In the genomic region with DNA sequence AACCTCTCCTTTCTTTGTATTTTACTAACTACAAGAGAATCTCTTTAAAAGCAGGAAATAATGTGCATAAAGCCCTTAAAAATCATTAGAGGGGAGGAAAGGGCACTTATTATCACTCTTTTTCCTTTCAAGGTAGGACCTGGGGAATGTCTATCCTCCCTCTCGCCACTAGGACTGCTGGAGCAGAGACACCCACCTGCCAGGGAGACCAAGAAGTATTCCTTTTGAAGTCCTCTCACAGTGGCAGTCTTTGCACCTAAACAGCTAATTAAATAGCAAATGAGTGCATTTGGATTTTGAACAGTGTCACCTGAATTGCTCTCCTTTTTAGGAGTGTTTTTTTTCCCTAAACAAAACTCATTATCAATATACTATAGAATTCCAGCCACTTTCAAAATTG, we compare ENCODE assay signal across 1 cellular context.
TF ChIP-seq lines count a peak whose summit lies in the region.

No MANE protein-coding gene starts in this region.

TF ChIP-seq in GM23338, 12 proteins besides CTCF, POLR2A, EP300 and RAD21 (continued from another document):
- TF ChIP-seq, protein P1, sequence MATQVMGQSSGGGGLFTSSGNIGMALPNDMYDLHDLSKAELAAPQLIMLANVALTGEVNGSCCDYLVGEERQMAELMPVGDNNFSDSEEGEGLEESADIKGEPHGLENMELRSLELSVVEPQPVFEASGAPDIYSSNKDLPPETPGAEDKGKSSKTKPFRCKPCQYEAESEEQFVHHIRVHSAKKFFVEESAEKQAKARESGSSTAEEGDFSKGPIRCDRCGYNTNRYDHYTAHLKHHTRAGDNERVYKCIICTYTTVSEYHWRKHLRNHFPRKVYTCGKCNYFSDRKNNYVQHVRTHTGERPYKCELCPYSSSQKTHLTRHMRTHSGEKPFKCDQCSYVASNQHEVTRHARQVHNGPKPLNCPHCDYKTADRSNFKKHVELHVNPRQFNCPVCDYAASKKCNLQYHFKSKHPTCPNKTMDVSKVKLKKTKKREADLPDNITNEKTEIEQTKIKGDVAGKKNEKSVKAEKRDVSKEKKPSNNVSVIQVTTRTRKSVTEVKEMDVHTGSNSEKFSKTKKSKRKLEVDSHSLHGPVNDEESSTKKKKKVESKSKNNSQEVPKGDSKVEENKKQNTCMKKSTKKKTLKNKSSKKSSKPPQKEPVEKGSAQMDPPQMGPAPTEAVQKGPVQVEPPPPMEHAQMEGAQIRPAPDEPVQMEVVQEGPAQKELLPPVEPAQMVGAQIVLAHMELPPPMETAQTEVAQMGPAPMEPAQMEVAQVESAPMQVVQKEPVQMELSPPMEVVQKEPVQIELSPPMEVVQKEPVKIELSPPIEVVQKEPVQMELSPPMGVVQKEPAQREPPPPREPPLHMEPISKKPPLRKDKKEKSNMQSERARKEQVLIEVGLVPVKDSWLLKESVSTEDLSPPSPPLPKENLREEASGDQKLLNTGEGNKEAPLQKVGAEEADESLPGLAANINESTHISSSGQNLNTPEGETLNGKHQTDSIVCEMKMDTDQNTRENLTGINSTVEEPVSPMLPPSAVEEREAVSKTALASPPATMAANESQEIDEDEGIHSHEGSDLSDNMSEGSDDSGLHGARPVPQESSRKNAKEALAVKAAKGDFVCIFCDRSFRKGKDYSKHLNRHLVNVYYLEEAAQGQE (IDR thresholded peaks at IDR 0.05; ENCODE audit: unreplicated experiment), result no peak
- TF ChIP-seq JUNB (IDR thresholded peaks at IDR 0.05; ENCODE audit: unreplicated experiment) (no peak), EZH2 (IDR thresholded peaks at IDR 0.05; ENCODE audit: low read depth, unreplicated experiment) (no peak), CREB1 (CRISPR knock-in tag; IDR thresholded peaks at IDR 0.05; ENCODE audit: low read depth) (no peak), EZH2phosphoT487 (IDR thresholded peaks at IDR 0.05; ENCODE audit: unreplicated experiment) (no peak), ZNF114 (CRISPR knock-in tag; IDR thresholded peaks at IDR 0.05) (no peak)
- TF ChIP-seq, protein P2, sequence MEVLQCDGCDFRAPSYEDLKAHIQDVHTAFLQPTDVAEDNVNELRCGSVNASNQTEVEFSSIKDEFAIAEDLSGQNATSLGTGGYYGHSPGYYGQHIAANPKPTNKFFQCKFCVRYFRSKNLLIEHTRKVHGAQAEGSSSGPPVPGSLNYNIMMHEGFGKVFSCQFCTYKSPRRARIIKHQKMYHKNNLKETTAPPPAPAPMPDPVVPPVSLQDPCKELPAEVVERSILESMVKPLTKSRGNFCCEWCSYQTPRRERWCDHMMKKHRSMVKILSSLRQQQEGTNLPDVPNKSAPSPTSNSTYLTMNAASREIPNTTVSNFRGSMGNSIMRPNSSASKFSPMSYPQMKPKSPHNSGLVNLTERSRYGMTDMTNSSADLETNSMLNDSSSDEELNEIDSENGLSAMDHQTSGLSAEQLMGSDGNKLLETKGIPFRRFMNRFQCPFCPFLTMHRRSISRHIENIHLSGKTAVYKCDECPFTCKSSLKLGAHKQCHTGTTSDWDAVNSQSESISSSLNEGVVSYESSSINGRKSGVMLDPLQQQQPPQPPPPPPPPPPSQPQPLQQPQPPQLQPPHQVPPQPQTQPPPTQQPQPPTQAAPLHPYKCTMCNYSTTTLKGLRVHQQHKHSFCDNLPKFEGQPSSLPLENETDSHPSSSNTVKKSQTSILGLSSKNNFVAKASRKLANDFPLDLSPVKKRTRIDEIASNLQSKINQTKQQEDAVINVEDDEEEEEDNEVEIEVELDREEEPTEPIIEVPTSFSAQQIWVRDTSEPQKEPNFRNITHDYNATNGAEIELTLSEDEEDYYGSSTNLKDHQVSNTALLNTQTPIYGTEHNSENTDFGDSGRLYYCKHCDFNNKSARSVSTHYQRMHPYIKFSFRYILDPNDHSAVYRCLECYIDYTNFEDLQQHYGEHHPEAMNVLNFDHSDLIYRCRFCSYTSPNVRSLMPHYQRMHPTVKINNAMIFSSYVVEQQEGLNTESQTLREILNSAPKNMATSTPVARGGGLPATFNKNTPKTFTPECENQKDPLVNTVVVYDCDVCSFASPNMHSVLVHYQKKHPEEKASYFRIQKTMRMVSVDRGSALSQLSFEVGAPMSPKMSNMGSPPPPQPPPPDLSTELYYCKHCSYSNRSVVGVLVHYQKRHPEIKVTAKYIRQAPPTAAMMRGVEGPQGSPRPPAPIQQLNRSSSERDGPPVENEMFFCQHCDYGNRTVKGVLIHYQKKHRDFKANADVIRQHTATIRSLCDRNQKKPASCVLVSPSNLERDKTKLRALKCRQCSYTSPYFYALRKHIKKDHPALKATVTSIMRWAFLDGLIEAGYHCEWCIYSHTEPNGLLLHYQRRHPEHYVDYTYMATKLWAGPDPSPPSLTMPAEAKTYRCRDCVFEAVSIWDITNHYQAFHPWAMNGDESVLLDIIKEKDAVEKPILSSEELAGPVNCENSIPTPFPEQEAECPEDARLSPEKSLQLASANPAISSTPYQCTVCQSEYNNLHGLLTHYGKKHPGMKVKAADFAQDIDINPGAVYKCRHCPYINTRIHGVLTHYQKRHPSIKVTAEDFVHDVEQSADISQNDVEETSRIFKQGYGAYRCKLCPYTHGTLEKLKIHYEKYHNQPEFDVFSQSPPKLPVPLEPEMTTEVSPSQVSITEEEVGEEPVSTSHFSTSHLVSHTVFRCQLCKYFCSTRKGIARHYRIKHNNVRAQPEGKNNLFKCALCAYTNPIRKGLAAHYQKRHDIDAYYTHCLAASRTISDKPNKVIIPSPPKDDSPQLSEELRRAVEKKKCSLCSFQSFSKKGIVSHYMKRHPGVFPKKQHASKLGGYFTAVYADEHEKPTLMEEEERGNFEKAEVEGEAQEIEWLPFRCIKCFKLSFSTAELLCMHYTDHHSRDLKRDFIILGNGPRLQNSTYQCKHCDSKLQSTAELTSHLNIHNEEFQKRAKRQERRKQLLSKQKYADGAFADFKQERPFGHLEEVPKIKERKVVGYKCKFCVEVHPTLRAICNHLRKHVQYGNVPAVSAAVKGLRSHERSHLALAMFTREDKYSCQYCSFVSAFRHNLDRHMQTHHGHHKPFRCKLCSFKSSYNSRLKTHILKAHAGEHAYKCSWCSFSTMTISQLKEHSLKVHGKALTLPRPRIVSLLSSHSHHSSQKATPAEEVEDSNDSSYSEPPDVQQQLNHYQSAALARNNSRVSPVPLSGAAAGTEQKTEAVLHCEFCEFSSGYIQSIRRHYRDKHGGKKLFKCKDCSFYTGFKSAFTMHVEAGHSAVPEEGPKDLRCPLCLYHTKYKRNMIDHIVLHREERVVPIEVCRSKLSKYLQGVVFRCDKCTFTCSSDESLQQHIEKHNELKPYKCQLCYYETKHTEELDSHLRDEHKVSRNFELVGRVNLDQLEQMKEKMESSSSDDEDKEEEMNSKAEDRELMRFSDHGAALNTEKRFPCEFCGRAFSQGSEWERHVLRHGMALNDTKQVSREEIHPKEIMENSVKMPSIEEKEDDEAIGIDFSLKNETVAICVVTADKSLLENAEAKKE (CRISPR knock-in tag; IDR thresholded peaks at IDR 0.05), result no peak
